Comparison of ENCODE assay signal across 7 cellular contexts in genomic region chr3:125593991-125594574, GRCh38. TPM values are rescaled to one million over a fixed set of nuclear protein-coding genes. Genes with fewer than 3 reads are reported as not detected.
A peak's percentile ranks its signal among the peaks of the same experiment; 100 is the strongest.
DNase-seq lines count a peak whose midpoint lies in the region; ATAC-seq and TF ChIP-seq lines count a peak whose summit lies in the region.

No MANE protein-coding gene starts in this region.

- H3K9me2 ChIP-seq in GM23338 (ENCODE audit: insufficient read depth): no peaks in the 10 kb centered on the region

- H3K4me3 ChIP-seq in GM23338 (peak overlapping the region; percentile 93), endodermal cell (ENCODE audit: low read length) (peak overlapping the region; percentile 90), neural progenitor cell (peak overlapping the region; percentile 76)

- H3K27ac ChIP-seq in GM23338 (ENCODE audit: low read depth) (no peak overlapping the region), endodermal cell (ENCODE audit: low read depth, low read length) (no peak overlapping the region), neural progenitor cell (no peak overlapping the region)

- H3K36me3 Mint-ChIP-seq in GM23338 (ENCODE audit: low read depth) (peaks cover 17% of the 10 kb centered on the region), endodermal cell (ENCODE audit: low read depth) (peaks cover 6% of the 10 kb centered on the region), neural progenitor cell (peaks cover 16% of the 10 kb centered on the region)

- ATAC-seq in GM23338: no peak
- ATAC-seq in HG03025 (IDR thresholded peaks at IDR 0.05; ENCODE audit: low FRiP score, unreplicated experiment): no peak
- ATAC-seq in HG03045 (IDR thresholded peaks at IDR 0.05; ENCODE audit: unreplicated experiment): no peak

- H2AFZ ChIP-seq in GM23338 (peak overlapping the region; percentile 91; the same call in 1 of the 2 replicates), neural progenitor cell (replicated peaks) (no peak overlapping the region)

- H3K9me3 ChIP-seq in endodermal cell (ENCODE audit: control insufficient read depth, low read length) (no peaks in the 10 kb centered on the region), neural progenitor cell (ENCODE audit: low read depth) (no peaks in the 10 kb centered on the region)

- H3K27me3 ChIP-seq in GM23338 (ENCODE audit: insufficient read depth) (no peaks in the 10 kb centered on the region), endodermal cell (ENCODE audit: control insufficient read depth, insufficient read depth, low read length, poor library complexity, severe bottlenecking) (no peaks in the 10 kb centered on the region), neural progenitor cell (no peaks in the 10 kb centered on the region)

- H3K36me3 ChIP-seq in GM23338 (ENCODE audit: insufficient read depth): peaks cover 3% of the 10 kb centered on the region; the same call in 1 of the 2 replicates
- H3K36me3 ChIP-seq in endodermal cell (ENCODE audit: control insufficient read depth, insufficient read depth, low read length): no peaks in the 10 kb centered on the region
- H3K36me3 ChIP-seq in neural progenitor cell: no peaks in the 10 kb centered on the region

- 12 to 30% methylated on average over 5 to 6 of the region's 6 CpGs for WGBS in endodermal cell (ENCODE audit: insufficient coverage in 1 of 2, insufficient read length in 1 of 2), 2 experiments

- peak overlapping the region; percentile 95 for H3K4me3 Mint-ChIP-seq in GM23338
- H3K4me3 Mint-ChIP-seq in endodermal cell: peak overlapping the region; percentile 87
- H3K4me3 Mint-ChIP-seq in neural progenitor cell: peak overlapping the region; percentile 98

- H3K9ac ChIP-seq in endodermal cell (ENCODE audit: extremely low read depth, low read length, poor library complexity, severe bottlenecking): peak overlapping the region; percentile 91
- H3K9ac ChIP-seq in neural progenitor cell: peak overlapping the region; percentile 70

- TF ChIP-seq CTCF in GM23338 (conservative IDR thresholded peaks at IDR 0.05; ENCODE audit: low read depth in 2 of 2) (no peak), endodermal cell (conservative IDR thresholded peaks at IDR 0.05) (no peak), neural progenitor cell (IDR thresholded peaks at IDR 0.05) (no peak)

- H3K27ac Mint-ChIP-seq in GM23338 (no peak overlapping the region), endodermal cell (peak overlapping the region; percentile 91), neural progenitor cell (peak overlapping the region; percentile 88)

- H3K79me2 ChIP-seq in GM23338 (replicated peaks; ENCODE audit: insufficient read depth) (peaks cover 58% of the 10 kb centered on the region), neural progenitor cell (ENCODE audit: low read depth) (peaks cover 69% of the 10 kb centered on the region)

- H3K9me3 Mint-ChIP-seq in GM23338 (no peaks in the 10 kb centered on the region), endodermal cell (no peaks in the 10 kb centered on the region), neural progenitor cell (peaks cover 4% of the 10 kb centered on the region)

- H3K4me1 Mint-ChIP-seq in GM23338 (peaks cover 15% of the 10 kb centered on the region), endodermal cell (peaks cover 21% of the 10 kb centered on the region), neural progenitor cell (peaks cover 31% of the 10 kb centered on the region)

- H3K27me3 Mint-ChIP-seq in GM23338 (ENCODE audit: insufficient read depth, low read depth, poor library complexity) (peaks cover 2% of the 10 kb centered on the region), endodermal cell (ENCODE audit: insufficient read depth) (no peaks in the 10 kb centered on the region), neural progenitor cell (ENCODE audit: insufficient read depth, low read depth) (peaks cover 2% of the 10 kb centered on the region)

- no peak for DNase-seq in GM23338 (ENCODE audit: low spot score)
- DNase-seq in RKO (ENCODE audit: low spot score): peak; percentile 44
- DNase-seq in endodermal cell: no peak
- peak; percentile 18 for DNase-seq in neural progenitor cell (ENCODE audit: low spot score)
- DNase-seq in islet precursor cell: no peak

- 0 out of 2 replicates have a peak, but pooled peaks cover 7% of the 10 kb centered on the region for H3K4me1 ChIP-seq in GM23338 (ENCODE audit: insufficient read depth)
- no peaks in the 10 kb centered on the region for H3K4me1 ChIP-seq in endodermal cell (ENCODE audit: control insufficient read depth, insufficient read depth, low read length)
- H3K4me1 ChIP-seq in neural progenitor cell: peaks cover 32% of the 10 kb centered on the region

- H3K4me2 ChIP-seq in GM23338 (peak overlapping the region; percentile 96), neural progenitor cell (peak overlapping the region; percentile 93)

- H3F3A ChIP-seq in GM23338 (replicated peaks; ENCODE audit: low read depth) (0 out of 2 replicates have a peak, but pooled peaks cover 7% of the 10 kb centered on the region), neural progenitor cell (ENCODE audit: low read depth) (peaks cover 20% of the 10 kb centered on the region)

- H4K20me1 ChIP-seq in GM23338 (replicated peaks; ENCODE audit: insufficient read depth) (no peaks in the 10 kb centered on the region), neural progenitor cell (ENCODE audit: low read depth) (peaks cover 34% of the 10 kb centered on the region)

TF ChIP-seq in GM23338, 12 proteins besides CTCF, POLR2A, EP300 and RAD21 (continues in another document):
- TF ChIP-seq CREB1 (CRISPR knock-in tag; IDR thresholded peaks at IDR 0.05; ENCODE audit: low read depth): no peak
- TF ChIP-seq EZH2 (IDR thresholded peaks at IDR 0.05; ENCODE audit: low read depth, unreplicated experiment): no peak
- no peak for TF ChIP-seq NANOG (IDR thresholded peaks at IDR 0.05; ENCODE audit: borderline replicate concordance)
- TF ChIP-seq STAT1 (IDR thresholded peaks at IDR 0.05; ENCODE audit: unreplicated experiment): no peak
- no peak for TF ChIP-seq ZNF331 (CRISPR knock-in tag; IDR thresholded peaks at IDR 0.05; ENCODE audit: low read depth)
- no peak for TF ChIP-seq POLR2AphosphoS5 (IDR thresholded peaks at IDR 0.05; ENCODE audit: low read depth)
- no peak for TF ChIP-seq ETS1 (IDR thresholded peaks at IDR 0.05)
- TF ChIP-seq EZH2phosphoT487 (IDR thresholded peaks at IDR 0.05; ENCODE audit: unreplicated experiment): no peak

RNA-seq across cellular contexts. Expression of gene OSBPL11, which starts 1.2 kb away (rescaled TPM):
- 16.7 and 17.2 TPM in 2 replicates for total RNA-seq in GM23338 (2014; rRNA removed; shearing (Covaris generic))
- polyA plus RNA-seq in GM23338 (2016; fragmentation: Nextera tagmentation; extraction: Ambion mirVana): 9.3 and 9.5 TPM in 2 replicates
- 10 to 100 TPM; 17.9 to 24.7 TPM for total RNA-seq in endodermal cell
- polyA plus RNA-seq in endodermal cell (2013, experiment 1 of 2): 21.2 TPM
- polyA plus RNA-seq in endodermal cell (2013, experiment 2 of 2): 21.0 TPM
- total RNA-seq in neural progenitor cell (ENCODE audit: low replicate concordance): 17.5 and 21.8 TPM in 2 replicates

Comparison
In these comparisons a context has a peak if more than half of its experiments do, and no peak if none do; other contexts are left out.
1. DNase-seq: peak in RKO (single experiment) and neural progenitor cell (single experiment); none in GM23338 (single experiment), endodermal cell (single experiment) and islet precursor cell (single experiment).
2. Peak in every context shown above with its lines, with median percentiles within 50 percentile points of each other: H3K4me3 ChIP-seq and H3K4me3 Mint-ChIP-seq.